Comparison of ENCODE assay signal across 11 cellular contexts in genomic region chr7:94687810-94688209, GRCh38.
"Had no signal": no experiment of that assay in that cellular context is flagged by ENCODE, and none has a peak within 500 bp of the region (broad histone marks: within the 10 kb centered on the region; RNA-seq: fewer than 3 reads in every experiment).

No MANE protein-coding gene starts in this region.

- H3K27ac ChIP-seq: left lung, tibial artery, vagina had no signal

- H3K9me3 Mint-ChIP-seq: activated CD4-positive, alpha-beta memory T cell treated with anti-CD3 and anti-CD28 coated beads, Interleukin-2, amount 10 ng/mL, durations not matched to agents 7 days and 5 days; endodermal cell; nephron had no signal

- DNase-seq: activated CD4-positive, alpha-beta memory T cell treated with anti-CD3 and anti-CD28 coated beads, Interleukin-2, amount 10 ng/mL, durations not matched to agents 7 days and 5 days; activated T-cell treated with anti-CD3 and anti-CD28 coated beads, Interleukin-2, amount 50 U/mL, for 48 hours; central memory CD4-positive, alpha-beta T cell; dermis blood vessel endothelial cell; endodermal cell; foreskin melanocyte; head of caudate nucleus; left lung; tibial artery had no signal

- H3K4me1 Mint-ChIP-seq: activated CD4-positive, alpha-beta memory T cell treated with anti-CD3 and anti-CD28 coated beads, Interleukin-2, amount 10 ng/mL, durations not matched to agents 7 days and 5 days; endodermal cell had no signal

- H3K9me3 ChIP-seq: left lung, tibial artery, vagina had no signal

- H3K4me3 Mint-ChIP-seq: activated CD4-positive, alpha-beta memory T cell treated with anti-CD3 and anti-CD28 coated beads, Interleukin-2, amount 10 ng/mL, durations not matched to agents 7 days and 5 days; endodermal cell; nephron had no signal

- H3K4me3 ChIP-seq: left lung, tibial artery, vagina had no signal

- H3K4me1 ChIP-seq: left lung, tibial artery, vagina had no signal

- H3K27me3 ChIP-seq: left lung, tibial artery, vagina had no signal

- ATAC-seq: left lung had no signal

- H3K27ac Mint-ChIP-seq: activated CD4-positive, alpha-beta memory T cell treated with anti-CD3 and anti-CD28 coated beads, Interleukin-2, amount 10 ng/mL, durations not matched to agents 7 days and 5 days; endodermal cell had no signal

- H3K36me3 ChIP-seq: left lung, tibial artery, vagina had no signal
